ENCODE assay signal across 8 cellular contexts in the genomic region with DNA sequence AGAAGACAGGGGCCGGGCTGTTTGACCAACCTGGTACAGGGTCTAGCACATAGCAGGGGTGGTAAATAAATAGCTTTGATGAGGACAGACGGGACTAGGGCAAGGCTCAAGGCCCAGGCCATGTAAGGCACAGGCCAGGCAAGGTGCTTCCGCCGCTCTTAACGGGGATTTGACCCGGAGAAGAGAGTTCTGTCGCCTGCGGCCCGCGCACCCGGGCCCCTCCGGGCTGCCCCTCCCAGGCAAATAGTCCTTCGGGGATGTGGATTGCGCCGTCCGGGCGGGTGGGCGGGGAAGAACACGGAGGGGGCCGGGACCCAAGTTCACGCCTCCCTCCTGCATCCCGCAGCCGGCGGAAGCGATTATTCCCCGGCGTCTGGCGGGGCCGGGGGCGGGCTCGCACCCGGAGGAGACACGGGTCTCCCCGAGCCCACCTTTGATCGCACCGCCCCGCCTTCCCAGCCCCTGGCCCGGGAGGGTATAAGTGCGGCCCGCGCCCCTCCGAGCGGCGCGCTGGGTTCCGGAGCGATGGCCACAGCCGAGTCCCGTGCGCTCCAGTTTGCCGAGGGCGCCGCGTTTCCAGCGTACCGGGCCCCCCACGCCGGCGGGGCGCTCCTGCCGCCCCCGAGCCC. TPM values are rescaled to one million over a fixed set of nuclear protein-coding genes. Genes with fewer than 3 reads are reported as not detected.
A peak's percentile ranks its signal among the peaks of the same experiment; 100 is the strongest.
DNase-seq lines count a peak whose midpoint lies in the region; ATAC-seq and TF ChIP-seq lines count a peak whose summit lies in the region.

MIXL1 (plus strand) TSS at position 508 of the 629 bp plus-strand sequence; CDS start at position 526, 18 bp downstream.

- TF ChIP-seq CTCF in esophagus muscularis mucosa (IDR thresholded peaks at IDR 0.05) = no peak
- no peak for TF ChIP-seq CTCF in prostate gland (IDR thresholded peaks at IDR 0.05)

- H3K4me1 ChIP-seq in esophagus muscularis mucosa (peaks cover 4 to 16% (median 12%) of the 10 kb centered on the region in 4 donors), prostate gland (replicated peaks) (no peaks in the 10 kb centered on the region)

- H3K27me3 ChIP-seq in esophagus muscularis mucosa (peaks cover 0 to 36% (median 13%) of the 10 kb centered on the region in 4 donors), prostate gland (replicated peaks; ENCODE audit: insufficient read depth) (no peaks in the 10 kb centered on the region)

- peak; percentile 59 for DNase-seq in NCI-H69 (lab: John Stamatoyannopoulos, UW)
- no peak for DNase-seq in esophagus muscularis mucosa (ENCODE audit: extremely low spot score)
- no peak for DNase-seq in prostate gland (ENCODE audit: low spot score)
- no peak for DNase-seq in KG1 (lab: John Stamatoyannopoulos, UW)
- DNase-seq in 8988T = no peak

- TF ChIP-seq POLR2A in esophagus muscularis mucosa (IDR thresholded peaks at IDR 0.05; ENCODE audit: low read depth) = no peak
- TF ChIP-seq POLR2A in prostate gland (IDR thresholded peaks at IDR 0.05) = no peak

- no peaks in the 10 kb centered on the region for H3K36me3 ChIP-seq in esophagus muscularis mucosa
- no peaks in the 10 kb centered on the region for H3K36me3 ChIP-seq in prostate gland

- H3K4me3 ChIP-seq in esophagus muscularis mucosa (peak within 1 kb of the TSS; percentile 43 to 60 (median 46)), prostate gland (peak within 1 kb of the TSS; percentile 19 to 35)

- WGBS in esophagus muscularis mucosa = 20% methylated on average over 18 of the region's 62 CpGs
- WGBS in prostate gland = 7% methylated on average over 50 of the region's 62 CpGs

- ATAC-seq in GM18498 (IDR thresholded peaks at IDR 0.05; ENCODE audit: unreplicated experiment) (peak; percentile 38), GM21717 (IDR thresholded peaks at IDR 0.05; ENCODE audit: unreplicated experiment) (peak; percentile 37), HG02840 (IDR thresholded peaks at IDR 0.05; ENCODE audit: low FRiP score, unreplicated experiment) (no peak)

- no peak within 1 kb of the TSS for H3K27ac ChIP-seq in esophagus muscularis mucosa (replicated peaks in 1 of 4)
- no peak within 1 kb of the TSS for H3K27ac ChIP-seq in prostate gland

- intact Hi-C loops in esophagus muscularis mucosa (cut with DNase I) = no loop called here
- intact Hi-C loops in prostate gland (cut with DNase I) = no loop called here

- H3K9me3 ChIP-seq in esophagus muscularis mucosa (no peaks in the 10 kb centered on the region), prostate gland (no peaks in the 10 kb centered on the region)

- TF ChIP-seq EP300 in esophagus muscularis mucosa (IDR thresholded peaks at IDR 0.05) = no peak

RNA-seq across cellular contexts. Expression of gene MIXL1, which starts in this region (rescaled TPM):
- total RNA-seq in esophagus muscularis mucosa = not detected
- total RNA-seq in prostate gland = 1 to 10 TPM in 1 of 2 donors, not detected in 1; 1.1 TPM
